18 cellular contexts compared by ENCODE assay signal in genomic region chr10:48459270-48460147, GRCh38.
A peak's percentile ranks its signal among the peaks of the same experiment; 100 is the strongest.
DNase-seq lines count a peak whose midpoint lies in the region; ATAC-seq and TF ChIP-seq lines count a peak whose summit lies in the region.
"Had no signal": no experiment of that assay in that cellular context is flagged by ENCODE, and none has a peak within 500 bp of the region (broad histone marks: within the 10 kb centered on the region; RNA-seq: fewer than 3 reads in every experiment).

No MANE protein-coding gene starts in this region.

- no peak overlapping the region for H3K4me3 Mint-ChIP-seq in type B pancreatic cell
- H3K4me3 Mint-ChIP-seq: activated CD4-positive, alpha-beta T cell treated with anti-CD3 and anti-CD28 coated beads, Interleukin-2, amount 10 ng/mL, durations not matched to agents 24 days and 14 days had no signal

- no peak for ATAC-seq in RWPE2 (ENCODE audit: low read depth)
- no peak for ATAC-seq in left lobe of liver
- ATAC-seq: left colon had no signal

- no peaks in the 10 kb centered on the region for H3K36me3 ChIP-seq in RWPE2 (ENCODE audit: low read depth)

- H3K27ac ChIP-seq in RWPE2 (ENCODE audit: poor library complexity, severe bottlenecking): no peak overlapping the region
- H3K27ac ChIP-seq: hepatocyte, RWPE1 had no signal

- H3K36me3 Mint-ChIP-seq in type B pancreatic cell: no peaks in the 10 kb centered on the region

- H3K4me1 ChIP-seq in RWPE2 (ENCODE audit: insufficient read depth, poor library complexity, severe bottlenecking): no peaks in the 10 kb centered on the region

- no peak overlapping the region for H3K4me3 ChIP-seq in RWPE2 (ENCODE audit: severe bottlenecking)
- H3K4me3 ChIP-seq: hepatocyte had no signal

- peaks cover 9% of the 10 kb centered on the region for H3K4me1 Mint-ChIP-seq in type B pancreatic cell (ENCODE audit: unreplicated experiment)
- H3K4me1 Mint-ChIP-seq: activated CD4-positive, alpha-beta T cell treated with anti-CD3 and anti-CD28 coated beads, Interleukin-2, amount 10 ng/mL, durations not matched to agents 24 days and 14 days had no signal

- no peaks in the 10 kb centered on the region for H3K9me3 ChIP-seq in RWPE2 (ENCODE audit: severe bottlenecking)

- peak; percentile 7 to 17 for DNase-seq in activated T-cell treated with anti-CD3 and anti-CD28 coated beads, Interleukin-2, amount 50 U/mL, for 48 hours
- no peak for DNase-seq in activated T-cell treated with anti-CD3 and anti-CD28 coated beads for 4 hours
- peak; percentile 42 for DNase-seq in RWPE2 (ENCODE audit: low spot score)
- peak; percentile 33 for DNase-seq in left lobe of liver (ENCODE audit: low spot score)
- DNase-seq in type B pancreatic cell (ENCODE audit: extremely low spot score, unreplicated experiment): peak; percentile 62
- no peak for DNase-seq in middle frontal gyrus (ENCODE audit: extremely low spot score, low spot score)
- no peak for DNase-seq in T-helper 9 cell
- no peak for DNase-seq in medulla oblongata (ENCODE audit: extremely low spot score)
- DNase-seq: ACHN; activated CD4-positive, alpha-beta T cell treated with anti-CD3 and anti-CD28 coated beads, Interleukin-2, amount 10 ng/mL, durations not matched to agents 24 days and 14 days; EL; left colon; MM.1S; NCI-H2107; NCI-H82; substantia nigra had no signal

- no peak overlapping the region for H3K27ac Mint-ChIP-seq in type B pancreatic cell
- H3K27ac Mint-ChIP-seq: activated CD4-positive, alpha-beta T cell treated with anti-CD3 and anti-CD28 coated beads, Interleukin-2, amount 10 ng/mL, durations not matched to agents 24 days and 14 days had no signal

- H3K9me3 Mint-ChIP-seq in type B pancreatic cell: no peaks in the 10 kb centered on the region
- H3K9me3 Mint-ChIP-seq: activated CD4-positive, alpha-beta T cell treated with anti-CD3 and anti-CD28 coated beads, Interleukin-2, amount 10 ng/mL, durations not matched to agents 24 days and 14 days had no signal

- no peak for TF ChIP-seq CTCF in RWPE2 (IDR thresholded peaks at IDR 0.05; ENCODE audit: poor library complexity, severe bottlenecking)
- TF ChIP-seq CTCF in type B pancreatic cell (conservative IDR thresholded peaks at IDR 0.05): no peak

- H3K27me3 Mint-ChIP-seq in type B pancreatic cell: no peaks in the 10 kb centered on the region

- H3K27me3 ChIP-seq in RWPE2 (ENCODE audit: insufficient read depth, poor library complexity, severe bottlenecking): no peaks in the 10 kb centered on the region
- H3K27me3 ChIP-seq: hepatocyte had no signal

Comparison
In these comparisons a context has a peak if more than half of its experiments do, and no peak if none do; other contexts are left out.
1. DNase-seq: peak in activated T-cell treated with anti-CD3 and anti-CD28 coated beads, Interleukin-2, amount 50 U/mL, for 48 hours (2 of 2), RWPE2 (single experiment), left lobe of liver (single experiment) and type B pancreatic cell (single experiment); none in activated T-cell treated with anti-CD3 and anti-CD28 coated beads for 4 hours (single experiment), middle frontal gyrus (single experiment), T-helper 9 cell (single experiment) and medulla oblongata (single experiment).